12 cellular contexts compared by ENCODE assay signal in genomic region chr11:94638278-94638901, GRCh38.
A peak's percentile ranks its signal among the peaks of the same experiment; 100 is the strongest.
DNase-seq lines count a peak whose midpoint lies in the region; ATAC-seq and TF ChIP-seq lines count a peak whose summit lies in the region.
"Had no signal": no experiment of that assay in that cellular context is flagged by ENCODE, and none has a peak within 500 bp of the region (broad histone marks: within the 10 kb centered on the region; RNA-seq: fewer than 3 reads in every experiment).

No MANE protein-coding gene starts in this region.

- no peak overlapping the region for H3K27ac ChIP-seq in ACC112 (ENCODE audit: low read depth, low read length)
- peak overlapping the region; percentile 39 for H3K27ac ChIP-seq in colonic mucosa
- H3K27ac ChIP-seq in neuronal stem cell (replicated peaks; ENCODE audit: low read length), result no peak overlapping the region
- H3K27ac ChIP-seq: C4-2B had no signal

- no peak overlapping the region for H4K8ac ChIP-seq in neuronal stem cell (ENCODE audit: low read depth, low read length)

- no peak overlapping the region for H3K9ac ChIP-seq in colonic mucosa (ENCODE audit: low read depth in 2 of 2, low read length in 2 of 2)
- H3K9ac ChIP-seq in neuronal stem cell (ENCODE audit: low read depth, low read length, poor library complexity), result no peak overlapping the region

- no peak overlapping the region for H2BK12ac ChIP-seq in neuronal stem cell (ENCODE audit: low read length)

- TF ChIP-seq CTCF in colonic mucosa (IDR thresholded peaks at IDR 0.05), result no peak

- H3K79me2 ChIP-seq in ACC112 (ENCODE audit: control insufficient read depth, insufficient read depth, low read length, unreplicated experiment), result no peaks in the 10 kb centered on the region

- intact Hi-C loops in colonic mucosa (cut with DNase I), result no loop called here

- H4K91ac ChIP-seq in neuronal stem cell (ENCODE audit: low read depth, low read length, poor library complexity), result no peak overlapping the region

- H3K4me1 ChIP-seq in ACC112 (ENCODE audit: control insufficient read depth, insufficient read depth, low read length, unreplicated experiment), result peaks cover 12% of the 10 kb centered on the region
- no peaks in the 10 kb centered on the region for H3K4me1 ChIP-seq in colonic mucosa
- H3K4me1 ChIP-seq in neuronal stem cell (ENCODE audit: control insufficient read depth in 2 of 2, insufficient read depth in 1 of 2, low read depth in 1 of 2, low read length in 2 of 2), result peaks cover 0 to 2% of the 10 kb centered on the region in 2 donors

- peak overlapping the region; percentile 37 for H3K4me3 ChIP-seq in ACC112 (ENCODE audit: low read depth, low read length)
- no peak overlapping the region for H3K4me3 ChIP-seq in colonic mucosa
- H3K4me3 ChIP-seq in neuronal stem cell (ENCODE audit: low read length in 2 of 2), result no peak overlapping the region

- H2BK120ac ChIP-seq in neuronal stem cell (ENCODE audit: low read depth, low read length), result no peak overlapping the region

- H3K36me3 ChIP-seq in ACC112 (ENCODE audit: insufficient read depth, low read length) (no peaks in the 10 kb centered on the region), colonic mucosa (no peaks in the 10 kb centered on the region), neuronal stem cell (replicated peaks in 1 of 2; ENCODE audit: control insufficient read depth in 2 of 2, insufficient read depth in 2 of 2, low read length in 2 of 2) (no peaks in the 10 kb centered on the region)

- H2AK5ac ChIP-seq in neuronal stem cell (ENCODE audit: low read depth, low read length), result no peak overlapping the region

- no peak overlapping the region for H3K23ac ChIP-seq in neuronal stem cell (ENCODE audit: low read depth, low read length, poor library complexity)

- no CpG with 5 or more reads among the region's 4 CpGs for WGBS in neuronal stem cell (ENCODE audit: extremely low coverage in 2 of 2, insufficient read length in 2 of 2, insufficient replicate concordance in 1 of 2), 2 donors

- ATAC-seq in GM19023 (IDR thresholded peaks at IDR 0.05; ENCODE audit: unreplicated experiment) (no peak), GM21367 (IDR thresholded peaks at IDR 0.05; ENCODE audit: unreplicated experiment) (no peak)
- ATAC-seq: esophagus mucosa had no signal

- no peaks in the 10 kb centered on the region for H3K79me1 ChIP-seq in neuronal stem cell (ENCODE audit: low read depth, low read length)

- H2AFZ ChIP-seq in ACC112 (ENCODE audit: low read length, unreplicated experiment), result peak overlapping the region; percentile 100
- H2AFZ ChIP-seq in neuronal stem cell (ENCODE audit: low read length), result peak overlapping the region; percentile 35

- no peak overlapping the region for H2BK15ac ChIP-seq in neuronal stem cell (ENCODE audit: low read length)

- H3K18ac ChIP-seq in neuronal stem cell (ENCODE audit: low read length), result no peak overlapping the region

- H3K4me2 ChIP-seq in neuronal stem cell (ENCODE audit: insufficient read depth, low read length, poor library complexity, severe bottlenecking), result no peak overlapping the region

- no peak overlapping the region for H3K4ac ChIP-seq in neuronal stem cell (ENCODE audit: low read length)

- H2BK5ac ChIP-seq in neuronal stem cell (ENCODE audit: low read length), result no peak overlapping the region

- H3K14ac ChIP-seq in neuronal stem cell (ENCODE audit: low read length), result no peak overlapping the region

- H3K9me3 ChIP-seq in colonic mucosa, result no peaks in the 10 kb centered on the region
- H3K9me3 ChIP-seq in neuronal stem cell (replicated peaks in 1 of 2; ENCODE audit: control insufficient read depth in 2 of 2, insufficient read depth in 1 of 2, low read depth in 1 of 2, low read length in 2 of 2), result no peaks in the 10 kb centered on the region

- H3K27me3 ChIP-seq in ACC112 (ENCODE audit: insufficient read depth, low read length), result no peaks in the 10 kb centered on the region
- H3K27me3 ChIP-seq in colonic mucosa, result no peaks in the 10 kb centered on the region
- H3K27me3 ChIP-seq in neuronal stem cell (ENCODE audit: control insufficient read depth in 3 of 3, insufficient read depth in 3 of 3, low read depth in 1 of 3, low read length in 3 of 3), result no peaks in the 10 kb centered on the region

- DNase-seq in HT1080 (ENCODE audit: low read depth) (peak; percentile 7), colonic mucosa (no peak), neuronal stem cell (ENCODE audit: low spot score) (no peak), Kasumi-1 (lab: John Stamatoyannopoulos, UW) (no peak)
- DNase-seq in stimulated activated naive CD4-positive, alpha-beta T cell (lab: John Stamatoyannopoulos, UW), result no peak
- DNase-seq: activated naive CD4-positive, alpha-beta T cell treated with Interleukin-2 at 50 U/mL for 16 hours; NCI-H748 treated with DMSO at 0.1 percent for 48 hours had no signal
